In the genomic region with DNA sequence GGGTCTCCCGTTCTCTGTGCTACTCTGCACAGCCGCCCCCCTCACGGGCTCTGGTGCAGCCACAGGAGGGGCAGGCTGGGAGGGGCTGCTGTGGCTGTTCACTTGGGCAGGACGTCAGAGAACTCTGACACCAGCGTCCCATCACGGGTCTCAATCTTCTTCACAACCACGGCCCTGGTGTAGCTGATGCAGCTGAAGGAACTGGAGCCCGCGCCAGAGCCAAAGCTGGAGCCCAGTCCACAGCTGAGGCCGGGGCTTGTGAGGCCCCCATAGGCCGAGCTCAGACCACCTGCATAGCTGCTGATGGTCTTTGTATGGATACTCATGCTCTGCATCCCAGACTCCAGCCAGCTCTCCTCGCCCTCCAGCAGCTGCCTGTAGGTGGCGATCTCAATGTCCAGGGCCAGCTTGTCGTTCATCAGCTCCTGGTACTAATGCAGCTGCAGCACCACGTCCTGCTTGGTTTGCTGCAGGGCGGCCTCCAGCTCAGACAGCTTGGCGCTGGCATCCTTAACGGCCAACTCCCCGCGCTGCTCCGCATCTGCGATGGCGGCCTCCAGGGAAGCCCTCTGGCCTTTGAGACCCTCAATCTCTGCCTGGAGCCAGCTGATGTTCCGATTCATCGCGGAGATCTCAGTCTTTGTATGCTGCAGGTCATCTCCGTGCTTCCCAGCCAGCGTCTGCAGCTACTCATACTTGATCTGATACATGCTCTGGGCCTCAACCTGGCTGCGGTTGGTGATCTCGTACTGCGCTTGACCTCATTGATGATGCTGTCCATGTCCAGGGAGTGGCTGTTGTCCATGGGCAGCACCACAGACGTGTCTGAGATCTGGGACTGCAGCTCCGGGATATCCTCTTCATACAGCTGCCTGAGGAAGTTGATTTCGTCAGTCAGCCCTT, we compare ENCODE assay signal across 9 cellular contexts. TPM values are rescaled to one million over a fixed set of nuclear protein-coding genes. Genes with fewer than 3 reads are reported as not detected.
A peak's percentile ranks its signal among the peaks of the same experiment; 100 is the strongest.
DNase-seq lines count a peak whose midpoint lies in the region; ATAC-seq, FAIRE-seq and TF ChIP-seq lines count a peak whose summit lies in the region.
"Had no signal": no experiment of that assay in that cellular context is flagged by ENCODE, and none has a peak within 500 bp of the region (broad histone marks: within the 10 kb centered on the region; RNA-seq: fewer than 3 reads in every experiment).

No MANE protein-coding gene starts in this region.

- peaks cover 3% of the 10 kb centered on the region for H3K4me1 ChIP-seq in iPS-15b (ENCODE audit: control insufficient read depth, insufficient read depth, low read length)

- peaks cover 8% of the 10 kb centered on the region for H3K4me1 Mint-ChIP-seq in WTC11

- H3K4me3 Mint-ChIP-seq in WTC11: peak overlapping the region; percentile 30

- peaks cover 9% of the 10 kb centered on the region for H3K36me3 Mint-ChIP-seq in WTC11

- peaks cover 3% of the 10 kb centered on the region for H3K27me3 Mint-ChIP-seq in WTC11 (ENCODE audit: low read depth)

- peak; percentile 28; the same call in 1 of the 2 replicates for TF ChIP-seq CTCF in WTC11 (IDR thresholded peaks at IDR 0.05)

- DNase-seq in stimulated activated CD4-positive, alpha-beta T cell treated with anti-CD3 and anti-CD28 coated beads, Interleukin-15, amount 100 ng/mL, for 24 hours: peak; percentile 8
- no peak for DNase-seq in stimulated activated CD4-positive, alpha-beta T cell treated with anti-CD3 and anti-CD28 coated beads, Interleukin-12 subunit alpha, Interleukin-12 subunit beta, amount 100 ng/mL, for 4 hours
- DNase-seq in WTC11 (ENCODE audit: low spot score) (peak; percentile 88), GM12892 (ENCODE audit: insufficient read length) (no peak), SIG-M5 (lab: John Stamatoyannopoulos, UW) (no peak)

- H3K27me3 ChIP-seq in iPS-15b (ENCODE audit: control insufficient read depth, insufficient read depth, low read length): peaks cover 3% of the 10 kb centered on the region

- peak overlapping the region; percentile 46 for H3K4me3 ChIP-seq in iPS-15b (ENCODE audit: low read depth, low read length)
- H3K4me3 ChIP-seq: lung had no signal

- no peak for FAIRE-seq in GM12892 (lab: Jason Lieb, UNC)

- no peak overlapping the region for H3K9ac ChIP-seq in iPS-15b (ENCODE audit: low read depth, low read length)

- no peak for TF ChIP-seq POLR2A in GM12892 (IDR thresholded peaks at IDR 0.05; ENCODE audit: low read depth, low read length)

- H3K27ac Mint-ChIP-seq in WTC11: no peak overlapping the region

- H3K36me3 ChIP-seq in iPS-15b (ENCODE audit: control insufficient read depth, insufficient read depth, low read length): no peaks in the 10 kb centered on the region

- ATAC-seq in WTC11 (peak; percentile 93), HG02763 (IDR thresholded peaks at IDR 0.05; ENCODE audit: unreplicated experiment) (no peak), HG02798 (IDR thresholded peaks at IDR 0.05; ENCODE audit: poor library complexity, unreplicated experiment) (no peak)

- POLR2A ChIA-PET in WTC11 (lab: Charles Lee): interaction anchor here (0.6 to 1.1 kb wide), 4 partner anchors 48 to 194 kb away, joined by 3 to 6 read pairs (median 4); no protein-coding TSS in a partner anchor

- peaks cover 12% of the 10 kb centered on the region for H3K9me3 Mint-ChIP-seq in WTC11

- CTCF ChIA-PET in WTC11 (lab: Charles Lee): interaction anchor here (0.7 to 3.8 kb wide), 26 partner anchors 8 to 308 kb away, joined by 3 to 27 read pairs (median 4); a partner anchor contains a TSS

- no peaks in the 10 kb centered on the region for H3K9me3 ChIP-seq in iPS-15b (ENCODE audit: control insufficient read depth, insufficient read depth, low read length)

TF ChIP-seq in WTC11, 78 proteins besides CTCF, POLR2A, EP300 and RAD21 (continues in another document):
- TF ChIP-seq, protein P1, sequence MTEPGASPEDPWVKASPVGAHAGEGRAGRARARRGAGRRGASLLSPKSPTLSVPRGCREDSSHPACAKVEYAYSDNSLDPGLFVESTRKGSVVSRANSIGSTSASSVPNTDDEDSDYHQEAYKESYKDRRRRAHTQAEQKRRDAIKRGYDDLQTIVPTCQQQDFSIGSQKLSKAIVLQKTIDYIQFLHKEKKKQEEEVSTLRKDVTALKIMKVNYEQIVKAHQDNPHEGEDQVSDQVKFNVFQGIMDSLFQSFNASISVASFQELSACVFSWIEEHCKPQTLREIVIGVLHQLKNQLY (CRISPR knock-in tag; IDR thresholded peaks at IDR 0.05): no peak
- TF ChIP-seq ZNF396 (CRISPR knock-in tag; IDR thresholded peaks at IDR 0.05; ENCODE audit: borderline replicate concordance) (no peak), TEAD1 (CRISPR knock-in tag; IDR thresholded peaks at IDR 0.05) (peak; percentile 81; the same call in 1 of the 2 replicates), FOXK1 (CRISPR knock-in tag; IDR thresholded peaks at IDR 0.05) (0 out of 2 replicates have a peak, but pooled peaks have one; percentile 21), JAZF1 (CRISPR knock-in tag; IDR thresholded peaks at IDR 0.05) (no peak), OVOL2 (CRISPR knock-in tag; IDR thresholded peaks at IDR 0.05; ENCODE audit: borderline replicate concordance) (no peak), SOX15 (CRISPR knock-in tag; IDR thresholded peaks at IDR 0.05) (no peak), SMAD3 (CRISPR knock-in tag; IDR thresholded peaks at IDR 0.05; ENCODE audit: borderline replicate concordance) (no peak), RORB (CRISPR knock-in tag; IDR thresholded peaks at IDR 0.05) (no peak), TP53 (CRISPR knock-in tag; IDR thresholded peaks at IDR 0.05) (no peak)
- TF ChIP-seq, protein P2, sequence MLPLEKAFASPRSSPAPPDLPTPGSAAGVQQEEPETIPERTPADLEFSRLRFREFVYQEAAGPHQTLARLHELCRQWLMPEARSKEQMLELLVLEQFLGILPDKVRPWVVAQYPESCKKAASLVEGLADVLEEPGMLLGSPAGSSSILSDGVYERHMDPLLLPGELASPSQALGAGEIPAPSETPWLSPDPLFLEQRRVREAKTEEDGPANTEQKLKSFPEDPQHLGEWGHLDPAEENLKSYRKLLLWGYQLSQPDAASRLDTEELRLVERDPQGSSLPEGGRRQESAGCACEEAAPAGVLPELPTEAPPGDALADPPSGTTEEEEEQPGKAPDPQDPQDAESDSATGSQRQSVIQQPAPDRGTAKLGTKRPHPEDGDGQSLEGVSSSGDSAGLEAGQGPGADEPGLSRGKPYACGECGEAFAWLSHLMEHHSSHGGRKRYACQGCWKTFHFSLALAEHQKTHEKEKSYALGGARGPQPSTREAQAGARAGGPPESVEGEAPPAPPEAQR (CRISPR knock-in tag; IDR thresholded peaks at IDR 0.05): no peak
- TF ChIP-seq, protein P3, sequence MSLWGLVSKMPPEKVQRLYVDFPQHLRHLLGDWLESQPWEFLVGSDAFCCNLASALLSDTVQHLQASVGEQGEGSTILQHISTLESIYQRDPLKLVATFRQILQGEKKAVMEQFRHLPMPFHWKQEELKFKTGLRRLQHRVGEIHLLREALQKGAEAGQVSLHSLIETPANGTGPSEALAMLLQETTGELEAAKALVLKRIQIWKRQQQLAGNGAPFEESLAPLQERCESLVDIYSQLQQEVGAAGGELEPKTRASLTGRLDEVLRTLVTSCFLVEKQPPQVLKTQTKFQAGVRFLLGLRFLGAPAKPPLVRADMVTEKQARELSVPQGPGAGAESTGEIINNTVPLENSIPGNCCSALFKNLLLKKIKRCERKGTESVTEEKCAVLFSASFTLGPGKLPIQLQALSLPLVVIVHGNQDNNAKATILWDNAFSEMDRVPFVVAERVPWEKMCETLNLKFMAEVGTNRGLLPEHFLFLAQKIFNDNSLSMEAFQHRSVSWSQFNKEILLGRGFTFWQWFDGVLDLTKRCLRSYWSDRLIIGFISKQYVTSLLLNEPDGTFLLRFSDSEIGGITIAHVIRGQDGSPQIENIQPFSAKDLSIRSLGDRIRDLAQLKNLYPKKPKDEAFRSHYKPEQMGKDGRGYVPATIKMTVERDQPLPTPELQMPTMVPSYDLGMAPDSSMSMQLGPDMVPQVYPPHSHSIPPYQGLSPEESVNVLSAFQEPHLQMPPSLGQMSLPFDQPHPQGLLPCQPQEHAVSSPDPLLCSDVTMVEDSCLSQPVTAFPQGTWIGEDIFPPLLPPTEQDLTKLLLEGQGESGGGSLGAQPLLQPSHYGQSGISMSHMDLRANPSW (CRISPR knock-in tag; conservative IDR thresholded peaks at IDR 0.05; ENCODE audit: low read depth): no peak
- TF ChIP-seq, protein P4, sequence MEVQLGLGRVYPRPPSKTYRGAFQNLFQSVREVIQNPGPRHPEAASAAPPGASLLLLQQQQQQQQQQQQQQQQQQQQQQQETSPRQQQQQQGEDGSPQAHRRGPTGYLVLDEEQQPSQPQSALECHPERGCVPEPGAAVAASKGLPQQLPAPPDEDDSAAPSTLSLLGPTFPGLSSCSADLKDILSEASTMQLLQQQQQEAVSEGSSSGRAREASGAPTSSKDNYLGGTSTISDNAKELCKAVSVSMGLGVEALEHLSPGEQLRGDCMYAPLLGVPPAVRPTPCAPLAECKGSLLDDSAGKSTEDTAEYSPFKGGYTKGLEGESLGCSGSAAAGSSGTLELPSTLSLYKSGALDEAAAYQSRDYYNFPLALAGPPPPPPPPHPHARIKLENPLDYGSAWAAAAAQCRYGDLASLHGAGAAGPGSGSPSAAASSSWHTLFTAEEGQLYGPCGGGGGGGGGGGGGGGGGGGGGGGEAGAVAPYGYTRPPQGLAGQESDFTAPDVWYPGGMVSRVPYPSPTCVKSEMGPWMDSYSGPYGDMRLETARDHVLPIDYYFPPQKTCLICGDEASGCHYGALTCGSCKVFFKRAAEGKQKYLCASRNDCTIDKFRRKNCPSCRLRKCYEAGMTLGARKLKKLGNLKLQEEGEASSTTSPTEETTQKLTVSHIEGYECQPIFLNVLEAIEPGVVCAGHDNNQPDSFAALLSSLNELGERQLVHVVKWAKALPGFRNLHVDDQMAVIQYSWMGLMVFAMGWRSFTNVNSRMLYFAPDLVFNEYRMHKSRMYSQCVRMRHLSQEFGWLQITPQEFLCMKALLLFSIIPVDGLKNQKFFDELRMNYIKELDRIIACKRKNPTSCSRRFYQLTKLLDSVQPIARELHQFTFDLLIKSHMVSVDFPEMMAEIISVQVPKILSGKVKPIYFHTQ (CRISPR knock-in tag; IDR thresholded peaks at IDR 0.05): no peak

RNA-seq across cellular contexts. Expression of a gene that starts 7.4 kb away (rescaled TPM):
- total RNA-seq in WTC11 (2021): 3.4 to 3.9 TPM (median 3.5 TPM) in 3 replicates
- polyA plus RNA-seq in GM12892 (2012; ENCODE audit: missing spikeins): 2.0 TPM

RNA-seq across cellular contexts. Expression of a gene that starts 32.9 kb away (rescaled TPM):
- total RNA-seq in WTC11 (2021): 148 to 173 TPM (median 149 TPM) in 3 replicates
- polyA plus RNA-seq in GM12892 (2012; ENCODE audit: missing spikeins): 2.3 TPM

RNA-seq across cellular contexts. Expression of a gene that starts 53.0 kb away (rescaled TPM):
- 39.5 to 47.2 TPM (median 40.4 TPM) in 3 replicates for total RNA-seq in WTC11 (2021)
- polyA plus RNA-seq in GM12892 (2012; ENCODE audit: missing spikeins): 19.1 TPM

Comparison
In these comparisons a context has a peak if more than half of its experiments do, and no peak if none do; other contexts are left out.
1. DNase-seq: peak in stimulated activated CD4-positive, alpha-beta T cell treated with anti-CD3 and anti-CD28 coated beads, Interleukin-15, amount 100 ng/mL, for 24 hours (single experiment) and WTC11 (single experiment); none in stimulated activated CD4-positive, alpha-beta T cell treated with anti-CD3 and anti-CD28 coated beads, Interleukin-12 subunit alpha, Interleukin-12 subunit beta, amount 100 ng/mL, for 4 hours (single experiment), GM12892 (single experiment) and SIG-M5 (single experiment).